17 cellular contexts compared by ENCODE assay signal in genomic region chr15:74662064-74662860, GRCh38. TPM values are rescaled to one million over a fixed set of nuclear protein-coding genes. Genes with fewer than 3 reads are reported as not detected.
DNase-seq lines count a peak whose midpoint lies in the region; ATAC-seq and TF ChIP-seq lines count a peak whose summit lies in the region.
"Had no signal": no experiment of that assay in that cellular context is flagged by ENCODE, and none has a peak within 500 bp of the region (broad histone marks: within the 10 kb centered on the region; RNA-seq: fewer than 3 reads in every experiment).

No MANE protein-coding gene starts in this region.

- H3K4me2 ChIP-seq in OCI-LY1 (ENCODE audit: low read length): no peak overlapping the region

- DNase-seq in stomach (no peak), GM10266 (ENCODE audit: extremely low spot score) (no peak), NCI-H187 (lab: John Stamatoyannopoulos, UW) (no peak)
- DNase-seq: AML-193, Caco-2, DMS153, MG63, NCI-H1092, NCI-H146, NCI-H2227 treated with DMSO at 0.1 percent for 48 hours, NCI-H524, Peyer's patch had no signal

- H4K20me1 ChIP-seq in OCI-LY1 (ENCODE audit: insufficient read depth, low read length): no peaks in the 10 kb centered on the region

- no peak for TF ChIP-seq EP300 in stomach (IDR thresholded peaks at IDR 0.05)
- TF ChIP-seq EP300 in gastroesophageal sphincter (IDR thresholded peaks at IDR 0.05): no peak

- peaks cover 12% of the 10 kb centered on the region for H3K36me3 ChIP-seq in OCI-LY1 (ENCODE audit: insufficient read depth, low read length)
- H3K36me3 ChIP-seq in liver (ENCODE audit: control insufficient read depth in 4 of 4, insufficient read depth in 3 of 4, low read depth in 1 of 4, low read length in 3 of 4): no peaks in the 10 kb centered on the region
- no peaks in the 10 kb centered on the region for H3K36me3 ChIP-seq in stomach
- peaks cover 0 to 5% of the 10 kb centered on the region in 2 donors for H3K36me3 ChIP-seq in gastroesophageal sphincter
- H3K36me3 ChIP-seq: Peyer's patch had no signal

- peak overlapping the region; percentile 31; the same call in 1 of the 2 replicates for H3K27ac ChIP-seq in C4-2B
- H3K27ac ChIP-seq in OCI-LY1 (ENCODE audit: low read depth, low read length, poor library complexity, severe bottlenecking): peak overlapping the region; percentile 22
- H3K27ac ChIP-seq in liver (ENCODE audit: low read depth in 1 of 2, low read length in 2 of 2): peak overlapping the region; percentile 1 to 32
- H3K27ac ChIP-seq in stomach: peak overlapping the region in 4 of 5 donors; percentile 33 to 83 (median 55)
- no peak overlapping the region for H3K27ac ChIP-seq in gastroesophageal sphincter

- H3F3A ChIP-seq in OCI-LY1 (ENCODE audit: insufficient read depth, low read length): no peaks in the 10 kb centered on the region

- no peaks in the 10 kb centered on the region for H3K9me3 ChIP-seq in OCI-LY1 (ENCODE audit: low read length)
- H3K9me3 ChIP-seq in liver (ENCODE audit: control insufficient read depth in 4 of 4, low read length in 3 of 4): no peaks in the 10 kb centered on the region
- H3K9me3 ChIP-seq in stomach: no peaks in the 10 kb centered on the region
- no peaks in the 10 kb centered on the region for H3K9me3 ChIP-seq in gastroesophageal sphincter
- H3K9me3 ChIP-seq: Caco-2, MG63, Peyer's patch had no signal

- TF ChIP-seq CTCF in C4-2B (conservative IDR thresholded peaks at IDR 0.05): no peak
- TF ChIP-seq CTCF in OCI-LY1 (IDR thresholded peaks at IDR 0.05; ENCODE audit: low read length): no peak
- no peak for TF ChIP-seq CTCF in liver (IDR thresholded peaks at IDR 0.05; ENCODE audit: low read depth, low read length, missing input control)
- TF ChIP-seq CTCF in stomach (IDR thresholded peaks at IDR 0.05): no peak
- TF ChIP-seq CTCF in GM10266 (IDR thresholded peaks at IDR 0.05; ENCODE audit: control insufficient read depth, insufficient read depth, low read depth, missing control alignments): no peak
- TF ChIP-seq CTCF in gastroesophageal sphincter (IDR thresholded peaks at IDR 0.05): no peak

- H3K27me3 ChIP-seq in OCI-LY1 (ENCODE audit: insufficient read depth, low read length) (no peaks in the 10 kb centered on the region), liver (ENCODE audit: control insufficient read depth in 4 of 4, insufficient read depth in 4 of 4, low read length in 3 of 4) (no peaks in the 10 kb centered on the region), stomach (no peaks in the 10 kb centered on the region), gastroesophageal sphincter (no peaks in the 10 kb centered on the region)
- H3K27me3 ChIP-seq: MG63, Peyer's patch had no signal

- H2AFZ ChIP-seq in OCI-LY1 (ENCODE audit: low read length): no peak overlapping the region

- H3K4me1 ChIP-seq in OCI-LY1 (ENCODE audit: insufficient read depth, low read length, severe bottlenecking): peaks cover 26% of the 10 kb centered on the region
- H3K4me1 ChIP-seq in liver (ENCODE audit: control insufficient read depth in 4 of 4, insufficient read depth in 4 of 4, low read length in 3 of 4): peaks cover 8 to 32% (median 22%) of the 10 kb centered on the region in 4 donors
- H3K4me1 ChIP-seq in stomach: peaks cover 22 to 56% (median 33%) of the 10 kb centered on the region in 4 donors
- H3K4me1 ChIP-seq in gastroesophageal sphincter: peaks cover 5 to 32% (median 7%) of the 10 kb centered on the region in 3 donors

- H3K9ac ChIP-seq in OCI-LY1 (ENCODE audit: low read length): no peak overlapping the region
- no peak overlapping the region for H3K9ac ChIP-seq in liver (ENCODE audit: low read depth in 1 of 2, low read length in 2 of 2)

- H3K4me3 ChIP-seq in OCI-LY1 (ENCODE audit: low read depth, low read length, poor library complexity, severe bottlenecking) (no peak overlapping the region), liver (ENCODE audit: low read depth in 1 of 3, low read length in 3 of 3) (no peak overlapping the region), stomach (no peak overlapping the region), gastroesophageal sphincter (no peak overlapping the region)
- H3K4me3 ChIP-seq: MG63, Peyer's patch had no signal

- H3K79me2 ChIP-seq in OCI-LY1 (ENCODE audit: insufficient read depth, low read length): no peaks in the 10 kb centered on the region

- TF ChIP-seq POLR2A in stomach (IDR thresholded peaks at IDR 0.05) (no peak), gastroesophageal sphincter (IDR thresholded peaks at IDR 0.05) (no peak)

- TF ChIP-seq RAD21 in liver (IDR thresholded peaks at IDR 0.05): no peak

- H3K9me2 ChIP-seq in OCI-LY1 (ENCODE audit: low read depth, low read length): no peaks in the 10 kb centered on the region

- intact Hi-C loops in stomach (cut with DNase I; ENCODE audit: low total_unique reads): no loop called here

- 87% methylated on average over 4 of the region's 4 CpGs for WGBS in liver
- WGBS in stomach, 5 donors: 35 to 57% (median 55%) methylated on average over 4 of the region's 4 CpGs
- 76 to 89% methylated on average over 3 to 4 of the region's 4 CpGs for WGBS in gastroesophageal sphincter (ENCODE audit: low coverage in 1 of 2), 2 donors

- no peak for ATAC-seq in gastroesophageal sphincter
- ATAC-seq: Right ventricle myocardium inferior had no signal

TF ChIP-seq in liver, 16 proteins besides CTCF, POLR2A, EP300 and RAD21:
- TF ChIP-seq ZBTB33 (IDR thresholded peaks at IDR 0.05): no peak
- no peak for TF ChIP-seq NR2F2 (IDR thresholded peaks at IDR 0.05)
- TF ChIP-seq FOXA1 (IDR thresholded peaks at IDR 0.05): no peak
- TF ChIP-seq, protein P1, sequence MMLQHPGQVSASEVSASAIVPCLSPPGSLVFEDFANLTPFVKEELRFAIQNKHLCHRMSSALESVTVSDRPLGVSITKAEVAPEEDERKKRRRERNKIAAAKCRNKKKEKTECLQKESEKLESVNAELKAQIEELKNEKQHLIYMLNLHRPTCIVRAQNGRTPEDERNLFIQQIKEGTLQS (IDR thresholded peaks at IDR 0.05): no peak
- TF ChIP-seq, protein P2, sequence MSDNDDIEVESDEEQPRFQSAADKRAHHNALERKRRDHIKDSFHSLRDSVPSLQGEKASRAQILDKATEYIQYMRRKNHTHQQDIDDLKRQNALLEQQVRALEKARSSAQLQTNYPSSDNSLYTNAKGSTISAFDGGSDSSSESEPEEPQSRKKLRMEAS (IDR thresholded peaks at IDR 0.05): no peak
- TF ChIP-seq EGR1 (IDR thresholded peaks at IDR 0.05; ENCODE audit: low read depth in 2 of 2): no peak
- no peak for TF ChIP-seq RXRA (IDR thresholded peaks at IDR 0.05)
- no peak for TF ChIP-seq FOXA2 (IDR thresholded peaks at IDR 0.05)
- TF ChIP-seq HNF4A (conservative IDR thresholded peaks at IDR 0.05): no peak
- no peak for TF ChIP-seq YY1 (IDR thresholded peaks at IDR 0.05)
- TF ChIP-seq SP1 (IDR thresholded peaks at IDR 0.05): no peak
- TF ChIP-seq, protein P3, sequence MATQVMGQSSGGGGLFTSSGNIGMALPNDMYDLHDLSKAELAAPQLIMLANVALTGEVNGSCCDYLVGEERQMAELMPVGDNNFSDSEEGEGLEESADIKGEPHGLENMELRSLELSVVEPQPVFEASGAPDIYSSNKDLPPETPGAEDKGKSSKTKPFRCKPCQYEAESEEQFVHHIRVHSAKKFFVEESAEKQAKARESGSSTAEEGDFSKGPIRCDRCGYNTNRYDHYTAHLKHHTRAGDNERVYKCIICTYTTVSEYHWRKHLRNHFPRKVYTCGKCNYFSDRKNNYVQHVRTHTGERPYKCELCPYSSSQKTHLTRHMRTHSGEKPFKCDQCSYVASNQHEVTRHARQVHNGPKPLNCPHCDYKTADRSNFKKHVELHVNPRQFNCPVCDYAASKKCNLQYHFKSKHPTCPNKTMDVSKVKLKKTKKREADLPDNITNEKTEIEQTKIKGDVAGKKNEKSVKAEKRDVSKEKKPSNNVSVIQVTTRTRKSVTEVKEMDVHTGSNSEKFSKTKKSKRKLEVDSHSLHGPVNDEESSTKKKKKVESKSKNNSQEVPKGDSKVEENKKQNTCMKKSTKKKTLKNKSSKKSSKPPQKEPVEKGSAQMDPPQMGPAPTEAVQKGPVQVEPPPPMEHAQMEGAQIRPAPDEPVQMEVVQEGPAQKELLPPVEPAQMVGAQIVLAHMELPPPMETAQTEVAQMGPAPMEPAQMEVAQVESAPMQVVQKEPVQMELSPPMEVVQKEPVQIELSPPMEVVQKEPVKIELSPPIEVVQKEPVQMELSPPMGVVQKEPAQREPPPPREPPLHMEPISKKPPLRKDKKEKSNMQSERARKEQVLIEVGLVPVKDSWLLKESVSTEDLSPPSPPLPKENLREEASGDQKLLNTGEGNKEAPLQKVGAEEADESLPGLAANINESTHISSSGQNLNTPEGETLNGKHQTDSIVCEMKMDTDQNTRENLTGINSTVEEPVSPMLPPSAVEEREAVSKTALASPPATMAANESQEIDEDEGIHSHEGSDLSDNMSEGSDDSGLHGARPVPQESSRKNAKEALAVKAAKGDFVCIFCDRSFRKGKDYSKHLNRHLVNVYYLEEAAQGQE (IDR thresholded peaks at IDR 0.05): no peak
- no peak for TF ChIP-seq JUND (IDR thresholded peaks at IDR 0.05)
- no peak for TF ChIP-seq HNF4G (IDR thresholded peaks at IDR 0.05)

RNA-seq across cellular contexts. Expression of gene EDC3, which starts 33.6 kb away (rescaled TPM):
- 1 to 10 TPM; 7.5 to 9.5 TPM for total RNA-seq in liver
- 1 to 10 TPM; 5.8 to 7.4 TPM for polyA plus RNA-seq in liver
- 10 to 100 TPM; 12.1 to 42.6 (median 17.4) TPM for total RNA-seq in stomach
- 10 to 100 TPM in 2 of 3 donors, 1 to 10 TPM in 1; 8.8 to 10.5 (median 10.2) TPM for polyA plus RNA-seq in stomach
- 10 to 100 TPM; 13.6 to 31.8 (median 17.2) TPM for total RNA-seq in gastroesophageal sphincter

RNA-seq across cellular contexts. Expression of gene CLK3, which starts 46.6 kb away (rescaled TPM):
- total RNA-seq in liver: 10 to 100 TPM; 35.1 to 66.8 TPM
- polyA plus RNA-seq in liver: 10 to 100 TPM; 20.1 to 21.8 TPM
- 100 to 1,000 TPM in 4 of 5 donors, 10 to 100 TPM in 1; 50.1 to 226 (median 120) TPM for total RNA-seq in stomach
- polyA plus RNA-seq in stomach: 10 to 100 TPM; 47.6 to 71.5 (median 57.1) TPM
- 100 to 1,000 TPM in 1 of 4 donors, 10 to 100 TPM in 3; 62.8 to 108 (median 82.5) TPM for total RNA-seq in gastroesophageal sphincter

Comparison
In these comparisons a context has a peak if more than half of its experiments do, and no peak if none do; other contexts are left out.
1. H3K27ac ChIP-seq: peak in C4-2B (single experiment), OCI-LY1 (single experiment), liver (2 of 2) and stomach (4 of 5); none in gastroesophageal sphincter (0 of 4).